8 cellular contexts compared by ENCODE assay signal in genomic region chr5:134904621-134905245, GRCh38. TPM values are rescaled to one million over a fixed set of nuclear protein-coding genes. Genes with fewer than 3 reads are reported as not detected.
DNase-seq lines count a peak whose midpoint lies in the region; TF ChIP-seq lines count a peak whose summit lies in the region.

PCBD2 (plus strand) TSS chr5:134905131; CDS start chr5:134905140, 9 bp downstream.

- H3K9me3 ChIP-seq in HAP-1: no peaks in the 10 kb centered on the region
- no peaks in the 10 kb centered on the region for H3K9me3 ChIP-seq in MG63
- H3K9me3 ChIP-seq in stomach: no peaks in the 10 kb centered on the region

- no peaks in the 10 kb centered on the region for H3K27me3 Mint-ChIP-seq in neural crest cell (ENCODE audit: low read depth)

- no peaks in the 10 kb centered on the region for H3K9me3 Mint-ChIP-seq in neural crest cell

- H3K27me3 ChIP-seq in HAP-1 (ENCODE audit: low read depth): no peaks in the 10 kb centered on the region
- H3K27me3 ChIP-seq in MG63: no peaks in the 10 kb centered on the region
- H3K27me3 ChIP-seq in stomach: no peaks in the 10 kb centered on the region

- H3K27ac Mint-ChIP-seq in neural crest cell (ENCODE audit: unreplicated experiment): peak within 1 kb of the TSS; percentile 99

- H3K4me1 ChIP-seq in HAP-1 (no peaks in the 10 kb centered on the region), stomach (peaks cover 0 to 24% (median 7%) of the 10 kb centered on the region in 4 donors)

- peaks cover 6% of the 10 kb centered on the region for H3K36me3 Mint-ChIP-seq in neural crest cell (ENCODE audit: low read depth)

- TF ChIP-seq CTCF in fibroblast of villous mesenchyme (IDR thresholded peaks at IDR 0.05; ENCODE audit: insufficient read depth, low read depth, low read length) (peak; percentile 85), neural crest cell (conservative IDR thresholded peaks at IDR 0.05) (peak; percentile 90), stomach (IDR thresholded peaks at IDR 0.05) (peak in 5 of 7 experiments; percentile 69 to 94 (median 81))

- in situ Hi-C loops in HAP-1 (cut with MboI; ENCODE audit: low sequenced_read_pairs): no loop called here

- peak; percentile 96 for DNase-seq in GM03348 (ENCODE audit: low spot score)
- peak; percentile 85 to 95 for DNase-seq in HAP-1 (ENCODE audit: low spot score in 2 of 2)
- DNase-seq in MG63: peak; percentile 97
- peak; percentile 89 to 92 for DNase-seq in SHP77 (lab: John Stamatoyannopoulos, UW)
- peak; percentile 91 for DNase-seq in activated effector memory CD4-positive, alpha-beta T cell treated with Interleukin-2 at 50 U/mL for 16 hours
- peak; percentile 85 for DNase-seq in fibroblast of villous mesenchyme (ENCODE audit: low read depth)
- DNase-seq in neural crest cell (ENCODE audit: low read depth, low spot score): peak; percentile 90
- DNase-seq in stomach: peak; percentile 93

- TF ChIP-seq POLR2A in stomach (IDR thresholded peaks at IDR 0.05): no peak

- H3K4me3 Mint-ChIP-seq in neural crest cell: peak within 1 kb of the TSS; percentile 95

- H3K4me3 ChIP-seq in HAP-1 (peak within 1 kb of the TSS; percentile 54), MG63 (peak within 1 kb of the TSS; percentile 66), fibroblast of villous mesenchyme (ENCODE audit: low read depth, low read length) (peak within 1 kb of the TSS; percentile 81), stomach (peak within 1 kb of the TSS; percentile 72 to 89 (median 81))

- no peaks in the 10 kb centered on the region; the same call in 1 of the 2 replicates for H3K36me3 ChIP-seq in HAP-1 (replicated peaks)
- H3K36me3 ChIP-seq in MG63: peaks cover 24% of the 10 kb centered on the region
- peaks cover 0 to 31% (median 25%) of the 10 kb centered on the region in 4 donors for H3K36me3 ChIP-seq in stomach

- intact Hi-C loops in stomach (cut with DNase I; ENCODE audit: low total_unique reads): loop anchor here (10.0 kb wide), 1 partner anchor 60 kb away; the partner anchor contains the start of gene C5orf24

- no peak for TF ChIP-seq EP300 in stomach (IDR thresholded peaks at IDR 0.05)

- peak within 1 kb of the TSS; percentile 98 to 100 (median 98) for H3K27ac ChIP-seq in stomach

- 0 to 1% (median 0%) methylated on average over 14 to 83 of the region's 83 CpGs for WGBS in stomach, 5 donors

- H3K4me1 Mint-ChIP-seq in neural crest cell: peaks cover 5% of the 10 kb centered on the region

RNA-seq across cellular contexts. Expression of gene PCBD2, which starts in this region (rescaled TPM):
- total RNA-seq in MG63 (2014; rRNA removed; shearing (Covaris generic); ENCODE audit: low replicate concordance): 7.1 and 11.1 TPM in 2 replicates
- total RNA-seq in fibroblast of villous mesenchyme (4.5 and 4.7 TPM in 2 replicates), neural crest cell (11.8 and 12.1 TPM in 2 replicates), stomach (10 to 100 TPM in 2 of 5 donors, 1 to 10 TPM in 2, under 1 TPM in 1; under 0.01 to 18.5 (median 6.7) TPM)
- 1 to 10 TPM; 5.7 to 7.9 (median 7.5) TPM for polyA plus RNA-seq in stomach

Comparison
In these comparisons a context has a peak if more than half of its experiments do, and no peak if none do; other contexts are left out.
1. Peak in every context shown above with its lines: DNase-seq, H3K4me3 ChIP-seq and H3K27ac ChIP-seq.